In the genomic region with DNA sequence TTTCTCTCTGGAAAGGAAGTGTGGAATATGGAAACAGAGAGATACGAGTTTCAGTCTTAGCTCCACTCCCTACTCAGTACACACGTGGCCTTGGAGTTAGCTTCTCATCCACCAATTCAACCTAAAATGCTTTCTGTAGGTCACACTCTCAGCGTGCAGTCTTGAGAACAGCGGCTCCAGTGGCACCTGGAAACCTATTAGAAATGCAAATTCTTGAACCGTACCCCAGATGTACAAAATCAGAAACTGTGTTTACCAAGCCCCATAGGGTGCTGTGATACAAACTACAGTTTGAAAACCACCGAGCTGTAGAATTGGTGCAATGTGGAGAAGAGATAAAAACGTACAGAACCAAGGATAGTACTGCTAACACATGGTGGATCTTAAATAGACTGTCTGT, we compare ENCODE assay signal across 1 cellular context.
TF ChIP-seq lines count a peak whose summit lies in the region.

No MANE protein-coding gene starts in this region.

TF ChIP-seq in GM23338, 12 proteins besides CTCF, POLR2A, EP300 and RAD21 (continued from another document):
- TF ChIP-seq ZNF462 (CRISPR knock-in tag; IDR thresholded peaks at IDR 0.05) (no peak), JUNB (IDR thresholded peaks at IDR 0.05; ENCODE audit: unreplicated experiment) (no peak)
